8 cellular contexts compared by ENCODE assay signal in genomic region chr18:49487711-49488310, GRCh38. TPM values are rescaled to one million over a fixed set of nuclear protein-coding genes. Genes with fewer than 3 reads are reported as not detected.
DNase-seq lines count a peak whose midpoint lies in the region; ATAC-seq and TF ChIP-seq lines count a peak whose summit lies in the region.

No MANE protein-coding gene starts in this region.

- ATAC-seq in HG02973 (IDR thresholded peaks at IDR 0.05; ENCODE audit: unreplicated experiment) (no peak), HG03378 (IDR thresholded peaks at IDR 0.05; ENCODE audit: unreplicated experiment) (no peak), GM19397 (IDR thresholded peaks at IDR 0.05; ENCODE audit: unreplicated experiment) (no peak)

- H4K20me1 ChIP-seq in KMS-11 (ENCODE audit: insufficient read depth): peaks cover 11% of the 10 kb centered on the region; the same call in 1 of the 2 replicates

- H3K4me1 ChIP-seq in KMS-11 (ENCODE audit: low read depth, poor library complexity, severe bottlenecking): peaks cover 50% of the 10 kb centered on the region
- H3K4me1 ChIP-seq in mononuclear cell (ENCODE audit: insufficient read depth, low read length): peaks cover 55% of the 10 kb centered on the region

- no peak for TF ChIP-seq CTCF in AG04449 (IDR thresholded peaks at IDR 0.05; ENCODE audit: insufficient read depth, low read length, missing control alignments)
- no peak for TF ChIP-seq CTCF in KMS-11 (conservative IDR thresholded peaks at IDR 0.05; ENCODE audit: low read depth, low read length)

- peak overlapping the region; percentile 72 for H3K4me2 ChIP-seq in KMS-11

- H3K27ac ChIP-seq in KMS-11 (peak overlapping the region; percentile 55), angular gyrus (ENCODE audit: low read depth, low read length) (peak overlapping the region; percentile 90)

- no peaks in the 10 kb centered on the region for H3K9me3 ChIP-seq in mononuclear cell (ENCODE audit: low read depth, low read length)

- H3K79me2 ChIP-seq in KMS-11 (ENCODE audit: insufficient read depth, low read depth): peaks cover 53% of the 10 kb centered on the region

- H3K9ac ChIP-seq in KMS-11: no peak overlapping the region; the same call in 1 of the 2 replicates

- peak overlapping the region; percentile 74 for H3K4me3 ChIP-seq in AG04449 (ENCODE audit: low read depth, low read length)
- no peak overlapping the region for H3K4me3 ChIP-seq in KMS-11 (IDR thresholded peaks at IDR 0.05; ENCODE audit: insufficient read depth, low read depth, low read length)
- H3K4me3 ChIP-seq in mononuclear cell (ENCODE audit: low read length): peak overlapping the region; percentile 71

- H2AFZ ChIP-seq in KMS-11 (ENCODE audit: low read depth): no peak overlapping the region

- CTCF ChIA-PET in AG04449 (lab: Yijun Ruan, JAX): interaction anchor here (0.9 to 1.1 kb wide), 3 partner anchors 23 to 44 kb away, joined by 3 read pairs; no protein-coding TSS in a partner anchor

- DNase-seq in AG04449 (ENCODE audit: low read depth, low spot score): no peak
- DNase-seq in KG1 (lab: John Stamatoyannopoulos, UW): no peak

- POLR2A ChIA-PET in AG04449 (lab: Yijun Ruan, JAX): interaction anchor here (0.6 to 1.3 kb wide), 3 partner anchors 10 to 204 kb away, joined by 3 to 7 read pairs (median 3); no protein-coding TSS in a partner anchor

- H3K27me3 ChIP-seq in KMS-11 (ENCODE audit: insufficient read depth, low read depth): no peaks in the 10 kb centered on the region
- H3K27me3 ChIP-seq in mononuclear cell (ENCODE audit: insufficient read depth, low read length): no peaks in the 10 kb centered on the region

- peaks cover 40% of the 10 kb centered on the region; the same call in 1 of the 2 replicates for H3K36me3 ChIP-seq in KMS-11 (ENCODE audit: insufficient read depth)

RNA-seq across cellular contexts. Expression of gene C18orf32, which starts 0.8 kb away (rescaled TPM):
- 25.3 TPM for total RNA-seq in mononuclear cell

RNA-seq across cellular contexts. Expression of gene RPL17, which starts 4.5 kb away (rescaled TPM):
- 2,764 TPM for total RNA-seq in mononuclear cell

RNA-seq across cellular contexts. Expression of gene DYM, which starts 27.4 kb away (rescaled TPM):
- total RNA-seq in mononuclear cell: 69.9 TPM
